ENCODE assay signal across 8 cellular contexts in the genomic region with DNA sequence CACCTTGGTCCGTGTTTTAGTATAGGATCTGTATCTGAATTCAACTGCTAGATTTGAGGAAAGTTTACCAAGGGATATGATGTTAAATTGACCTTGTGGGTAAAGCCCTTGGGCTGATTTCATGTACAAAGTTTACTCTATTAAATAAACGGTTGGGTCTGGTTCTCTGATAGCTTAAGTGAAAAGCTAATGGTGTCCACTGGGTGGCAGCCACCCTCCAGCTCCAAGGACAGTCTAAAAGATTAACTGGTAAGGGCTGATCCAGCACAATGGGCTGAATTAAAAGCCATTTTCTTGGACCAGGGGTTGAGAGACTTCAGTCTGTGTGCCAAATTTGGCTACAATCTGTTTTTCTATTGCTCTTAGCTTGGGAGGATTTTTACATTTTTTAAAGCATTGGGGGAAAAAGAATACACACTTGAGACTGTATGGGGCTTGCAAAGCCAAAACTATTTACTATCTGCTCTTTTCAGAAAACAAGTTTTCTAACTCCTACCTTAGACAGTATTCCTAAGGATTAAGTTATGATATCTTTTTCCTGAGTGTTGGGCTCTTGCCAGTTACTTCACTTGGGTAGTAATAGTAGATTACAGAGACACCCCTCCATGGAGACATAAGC.
DNase-seq lines count a peak whose midpoint lies in the region; ATAC-seq, FAIRE-seq and TF ChIP-seq lines count a peak whose summit lies in the region.

No MANE protein-coding gene starts in this region.

- H2BK120ac ChIP-seq in H1 (replicated peaks; ENCODE audit: low read depth, low read length), result no peak overlapping the region

- H3K36me3 ChIP-seq in H1 (ENCODE audit: control insufficient read depth in 2 of 4, insufficient read depth in 4 of 4, low read length in 3 of 4) (no peaks in the 10 kb centered on the region), transverse colon (no peaks in the 10 kb centered on the region)

- H3K27ac Mint-ChIP-seq in memory B cell, result no peak overlapping the region

- H3K27ac ChIP-seq in H1 (ENCODE audit: low read depth, low read length) (no peak overlapping the region), transverse colon (no peak overlapping the region)

- TF ChIP-seq EP300 in H1 (IDR thresholded peaks at IDR 0.05; ENCODE audit: borderline replicate concordance in 1 of 2, low read depth in 2 of 2, low read length in 2 of 2), result no peak
- no peak for TF ChIP-seq EP300 in transverse colon (IDR thresholded peaks at IDR 0.05; ENCODE audit: low read depth)

- H3K79me2 ChIP-seq in H1 (ENCODE audit: control insufficient read depth in 1 of 2, insufficient read depth in 2 of 2, low read length in 2 of 2), result peaks cover 0 to 15% of the 10 kb centered on the region in 2 experiments; a peak in 2 of 4 replicates

- no peak overlapping the region for H3K4me3 Mint-ChIP-seq in memory B cell

- no peak overlapping the region for H3K14ac ChIP-seq in H1 (ENCODE audit: insufficient read length)

- H3K27me3 ChIP-seq in H1 (replicated peaks in 1 of 4; ENCODE audit: control insufficient read depth in 3 of 4, extremely low read depth in 1 of 4, insufficient read depth in 3 of 4, low read length in 3 of 4) (no peaks in the 10 kb centered on the region), transverse colon (no peaks in the 10 kb centered on the region)

- ATAC-seq in memory B cell (ENCODE audit: low read depth), result peak; percentile 68
- no peak for ATAC-seq in GM21526 (IDR thresholded peaks at IDR 0.05; ENCODE audit: low FRiP score, unreplicated experiment)

- DNase-seq in AG10803 (ENCODE audit: low read depth) (peak; percentile 60), GM13977 (ENCODE audit: low spot score) (peak; percentile 41), LHCN-M2 (ENCODE audit: low read depth) (peak; percentile 50), T follicular helper cell (ENCODE audit: low read depth) (peak; percentile 5), H1 (ENCODE audit: low read depth in 1 of 2, low spot score in 2 of 2) (peak in 1 of 2 experiments; percentile 23), memory B cell (ENCODE audit: low spot score in 2 of 2) (peak; percentile 9 to 22), transverse colon (peak; percentile 35)

- no peak overlapping the region for H2BK5ac ChIP-seq in H1 (ENCODE audit: low read depth, low read length)

- peak; percentile 82 for TF ChIP-seq CTCF in AG10803 (conservative IDR thresholded peaks at IDR 0.05; ENCODE audit: low read length)
- peak; percentile 67 for TF ChIP-seq CTCF in GM13977 (IDR thresholded peaks at IDR 0.05; ENCODE audit: extremely low read depth, insufficient read depth, missing control alignments)
- peak; percentile 16 to 71 (median 63) for TF ChIP-seq CTCF in H1 (IDR thresholded peaks at IDR 0.05; ENCODE audit: control extremely low read depth in 1 of 3, insufficient read depth in 1 of 3, low read depth in 1 of 3, low read length in 3 of 3)
- peak; percentile 49 to 59 (median 56) for TF ChIP-seq CTCF in transverse colon (IDR thresholded peaks at IDR 0.05)

- no peak overlapping the region for H4K8ac ChIP-seq in H1 (ENCODE audit: extremely low read depth, insufficient read depth, low read length)

- no peaks in the 10 kb centered on the region for H3K23me2 ChIP-seq in H1 (ENCODE audit: low read depth, low read length)

- H4K5ac ChIP-seq in H1 (ENCODE audit: insufficient read length, low read depth, low read length), result no peak overlapping the region

- H2AFZ ChIP-seq in H1 (ENCODE audit: low read length), result no peak overlapping the region

- POLR2A ChIA-PET in H1 (lab: Charles Lee; ENCODE audit: partially characterized antibody), result no interaction called here

- no peak overlapping the region for H2BK12ac ChIP-seq in H1 (ENCODE audit: low read depth, low read length)

- 45% methylated on average over 2 of the region's 2 CpGs; no CpG with 5 or more reads in 1 of the 2 experiments for WGBS in H1 (ENCODE audit: extremely low coverage in 1 of 2, insufficient coverage in 1 of 2, insufficient read length in 1 of 2, insufficient replicate concordance in 2 of 2, low coverage in 1 of 2, low lambda C conversion rate in 2 of 2, missing lambda C conversion rate in 1 of 2), 2 experiments
- 17 to 24% methylated on average over 2 of the region's 2 CpGs for WGBS in transverse colon (ENCODE audit: low coverage in 1 of 2), 2 donors

- TF ChIP-seq RAD21 in H1 (IDR thresholded peaks at IDR 0.05 in 1 of 2, conservative IDR thresholded peaks at IDR 0.05 in 1 of 2; ENCODE audit: low read depth in 2 of 2, low read length in 2 of 2), result peak; percentile 85 to 86

- FAIRE-seq in H1 (lab: Jason Lieb, UNC), result peak; percentile 81

- in situ Hi-C loops in GM13977 (cut with MboI; ENCODE audit: low pct_unique_long_range_greater_than_20kb, low sequenced_read_pairs, unreplicated experiment), result no loop called here
- in situ Hi-C loops in transverse colon (cut with MboI; ENCODE audit: low pct_ligation_motif_present in 1 of 4, low pct_unique_long_range_greater_than_20kb in 1 of 4, low sequenced_read_pairs in 3 of 4), result loop anchor here in 1 of 4 donors (25.0 kb wide), 1 partner anchor 488 kb away; no protein-coding TSS in a partner anchor

- H3K56ac ChIP-seq in H1 (replicated peaks; ENCODE audit: insufficient read length, low read depth, low read length), result no peak overlapping the region

- H3K36me3 Mint-ChIP-seq in memory B cell, result peaks cover 4% of the 10 kb centered on the region

- H3K4ac ChIP-seq in H1 (replicated peaks; ENCODE audit: insufficient read length, low read depth, low read length), result no peak overlapping the region

- no peak overlapping the region for H2BK20ac ChIP-seq in H1 (ENCODE audit: low read length)

- H3K9me3 ChIP-seq in H1 (ENCODE audit: insufficient read depth in 2 of 2, low read depth in 1 of 2, low read length in 1 of 2) (peaks cover 3 to 6% of the 10 kb centered on the region in 2 experiments; a peak in 2 of 4 replicates), transverse colon (peaks cover 0 to 4% of the 10 kb centered on the region in 2 donors)

- H2AK5ac ChIP-seq in H1 (ENCODE audit: low read depth, low read length), result no peak overlapping the region

- intact Hi-C loops in transverse colon (cut with DNase I; ENCODE audit: low total_unique reads), result no loop called here

- no peak overlapping the region for H3K4me2 ChIP-seq in H1 (ENCODE audit: insufficient read depth in 1 of 2, low read depth in 2 of 2, low read length in 2 of 2)

- no peak overlapping the region for H4K91ac ChIP-seq in H1 (replicated peaks; ENCODE audit: insufficient read length, low read length)

- H3K4me1 Mint-ChIP-seq in memory B cell, result peaks cover 2% of the 10 kb centered on the region

- no peak overlapping the region for H3K18ac ChIP-seq in H1 (ENCODE audit: extremely low read depth, low read length)

- H3K9me3 Mint-ChIP-seq in memory B cell, result no peaks in the 10 kb centered on the region

- no peak for TF ChIP-seq POLR2A in H1 (IDR thresholded peaks at IDR 0.05; ENCODE audit: control extremely low read depth in 1 of 2, low read depth in 2 of 2, low read length in 2 of 2)
- TF ChIP-seq POLR2A in transverse colon (IDR thresholded peaks at IDR 0.05), result no peak

- H3K4me1 ChIP-seq in H1 (replicated peaks in 1 of 4; ENCODE audit: control insufficient read depth in 3 of 4, insufficient read depth in 4 of 4, low read length in 3 of 4) (no peaks in the 10 kb centered on the region), transverse colon (peaks cover 0 to 13% (median 2%) of the 10 kb centered on the region in 4 donors)

- no peaks in the 10 kb centered on the region for H3K79me1 ChIP-seq in H1 (ENCODE audit: low read depth, low read length)

- CTCF ChIA-PET in H1 (lab: Charles Lee; ENCODE audit: partially characterized antibody), result interaction anchor here (0.9 to 3.0 kb wide), 23 partner anchors 10 to 1080 kb away, joined by 3 to 31 read pairs (median 4); no protein-coding TSS in a partner anchor

- no peak overlapping the region for H3K23ac ChIP-seq in H1 (ENCODE audit: insufficient read length)

- no peaks in the 10 kb centered on the region for H3K27me3 Mint-ChIP-seq in memory B cell

- H3K9ac ChIP-seq in H1 (replicated peaks in 1 of 4; ENCODE audit: extremely low read depth in 1 of 4, low read depth in 3 of 4, low read length in 3 of 4), result no peak overlapping the region

- peaks cover 0 to 2% of the 10 kb centered on the region in 2 experiments for H4K20me1 ChIP-seq in H1 (replicated peaks in 1 of 2; ENCODE audit: control insufficient read depth in 1 of 2, insufficient read depth in 2 of 2, low read length in 2 of 2)

- no peak overlapping the region for H3K4me3 ChIP-seq in AG10803 (ENCODE audit: low read length)
- H3K4me3 ChIP-seq in H1 (ENCODE audit: extremely low read depth in 1 of 4, insufficient read depth in 2 of 4, low read depth in 3 of 4, low read length in 4 of 4), result no peak overlapping the region
- H3K4me3 ChIP-seq in transverse colon, result no peak overlapping the region

- no peak overlapping the region for H2BK15ac ChIP-seq in H1 (ENCODE audit: low read length)

TF ChIP-seq in H1, 55 proteins besides CTCF, POLR2A, EP300 and RAD21 (continues in another document):
- TF ChIP-seq TCF12 (IDR thresholded peaks at IDR 0.05; ENCODE audit: low read depth, low read length) (no peak), CTBP2 (IDR thresholded peaks at IDR 0.05; ENCODE audit: borderline replicate concordance, insufficient read depth, insufficient read length, low read length) (no peak), RFX5 (IDR thresholded peaks at IDR 0.05; ENCODE audit: borderline replicate concordance, low read depth, low read length) (no peak), NANOG (IDR thresholded peaks at IDR 0.05; ENCODE audit: insufficient read depth, low read depth, low read length, poor library complexity, severe bottlenecking) (no peak), BACH1 (IDR thresholded peaks at IDR 0.05; ENCODE audit: low read length) (no peak), RNF2 (IDR thresholded peaks at IDR 0.05; ENCODE audit: borderline replicate concordance, low read depth, low read length, missing control alignments, poor library complexity, severe bottlenecking) (no peak), RBBP5 (IDR thresholded peaks at IDR 0.05; ENCODE audit: borderline replicate concordance, low read depth, low read length) (no peak), TEAD4 (IDR thresholded peaks at IDR 0.05; ENCODE audit: low read depth, low read length) (no peak), SRF (IDR thresholded peaks at IDR 0.05; ENCODE audit: low read depth, low read length) (no peak), EGR1 (IDR thresholded peaks at IDR 0.05; ENCODE audit: borderline replicate concordance, low read depth, low read length) (no peak), ASH2L (IDR thresholded peaks at IDR 0.05; ENCODE audit: low read length) (no peak), SP4 (IDR thresholded peaks at IDR 0.05; ENCODE audit: low read length) (no peak)
- TF ChIP-seq, protein P1, sequence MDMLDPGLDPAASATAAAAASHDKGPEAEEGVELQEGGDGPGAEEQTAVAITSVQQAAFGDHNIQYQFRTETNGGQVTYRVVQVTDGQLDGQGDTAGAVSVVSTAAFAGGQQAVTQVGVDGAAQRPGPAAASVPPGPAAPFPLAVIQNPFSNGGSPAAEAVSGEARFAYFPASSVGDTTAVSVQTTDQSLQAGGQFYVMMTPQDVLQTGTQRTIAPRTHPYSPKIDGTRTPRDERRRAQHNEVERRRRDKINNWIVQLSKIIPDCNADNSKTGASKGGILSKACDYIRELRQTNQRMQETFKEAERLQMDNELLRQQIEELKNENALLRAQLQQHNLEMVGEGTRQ (IDR thresholded peaks at IDR 0.05; ENCODE audit: low read length), result no peak
